Comparison of ENCODE assay signal across 18 cellular contexts in genomic region chr16:17078950-17079631, GRCh38.
"Had no signal": no experiment of that assay in that cellular context is flagged by ENCODE, and none has a peak within 500 bp of the region (broad histone marks: within the 10 kb centered on the region; RNA-seq: fewer than 3 reads in every experiment).

No MANE protein-coding gene starts in this region.

- DNase-seq: activated CD4-positive, alpha-beta memory T cell treated with anti-CD3 and anti-CD28 coated beads, Interleukin-2, amount 10 ng/mL, durations not matched to agents 7 days and 5 days; activated CD4-positive, alpha-beta T cell treated with anti-CD3 and anti-CD28 coated beads for 4 hours; activated effector memory CD4-positive, alpha-beta T cell treated with anti-CD3 and anti-CD28 coated beads, Interleukin-2, amount 50 U/mL, for 16 hours; activated T-cell treated with anti-CD3 and anti-CD28 coated beads, Interleukin-2, amount 50 U/mL, for 4 hours; amniotic stem cell; caudate nucleus; colonic mucosa; esophagus squamous epithelium; hippocampal formation; left ventricle myocardium inferior; naive thymus-derived CD8-positive, alpha-beta T cell; thyroid gland; uterus had no signal

- FAIRE-seq: keratinocyte had no signal

- H3K4me3 ChIP-seq: colonic mucosa, esophagus squamous epithelium, left ventricle myocardium inferior, thyroid gland, uterus had no signal

- H3K4me3 Mint-ChIP-seq: activated CD4-positive, alpha-beta memory T cell treated with anti-CD3 and anti-CD28 coated beads, Interleukin-2, amount 10 ng/mL, durations not matched to agents 7 days and 5 days; activated naive CD8-positive, alpha-beta T cell; activated T-cell treated with anti-CD3 and anti-CD28 coated beads, Interleukin-2, amount 50 U/mL, for 4 hours; naive thymus-derived CD8-positive, alpha-beta T cell; stimulated activated effector memory CD8-positive, alpha-beta T cell treated with anti-CD3 and anti-CD28 coated beads, Interleukin-12 subunit alpha, Interleukin-12 subunit beta, amount 100 ng/mL, for 72 hours had no signal

- H3K9me3 ChIP-seq: colonic mucosa, esophagus squamous epithelium, left ventricle myocardium inferior, neutrophil, thyroid gland, uterus had no signal

- H3K27ac Mint-ChIP-seq: activated CD4-positive, alpha-beta memory T cell treated with anti-CD3 and anti-CD28 coated beads, Interleukin-2, amount 10 ng/mL, durations not matched to agents 7 days and 5 days; activated naive CD8-positive, alpha-beta T cell; stimulated activated effector memory CD8-positive, alpha-beta T cell treated with anti-CD3 and anti-CD28 coated beads, Interleukin-12 subunit alpha, Interleukin-12 subunit beta, amount 100 ng/mL, for 72 hours had no signal

- H3K27me3 ChIP-seq: colonic mucosa, thyroid gland, uterus had no signal

- H3K36me3 Mint-ChIP-seq: activated naive CD8-positive, alpha-beta T cell; naive thymus-derived CD8-positive, alpha-beta T cell; stimulated activated effector memory CD8-positive, alpha-beta T cell treated with anti-CD3 and anti-CD28 coated beads, Interleukin-12 subunit alpha, Interleukin-12 subunit beta, amount 100 ng/mL, for 72 hours had no signal

- H3K27me3 Mint-ChIP-seq: activated naive CD8-positive, alpha-beta T cell; naive thymus-derived CD8-positive, alpha-beta T cell had no signal

- H3K9me3 Mint-ChIP-seq: activated CD4-positive, alpha-beta memory T cell treated with anti-CD3 and anti-CD28 coated beads, Interleukin-2, amount 10 ng/mL, durations not matched to agents 7 days and 5 days; activated T-cell treated with anti-CD3 and anti-CD28 coated beads, Interleukin-2, amount 50 U/mL, for 4 hours; naive thymus-derived CD8-positive, alpha-beta T cell; stimulated activated effector memory CD8-positive, alpha-beta T cell treated with anti-CD3 and anti-CD28 coated beads, Interleukin-12 subunit alpha, Interleukin-12 subunit beta, amount 100 ng/mL, for 72 hours had no signal

- H3K4me1 Mint-ChIP-seq: activated CD4-positive, alpha-beta memory T cell treated with anti-CD3 and anti-CD28 coated beads, Interleukin-2, amount 10 ng/mL, durations not matched to agents 7 days and 5 days; naive thymus-derived CD8-positive, alpha-beta T cell; stimulated activated effector memory CD8-positive, alpha-beta T cell treated with anti-CD3 and anti-CD28 coated beads, Interleukin-12 subunit alpha, Interleukin-12 subunit beta, amount 100 ng/mL, for 72 hours had no signal

- H3K27ac ChIP-seq: colonic mucosa, esophagus squamous epithelium, left ventricle myocardium inferior, neutrophil, parathyroid adenoma, thyroid gland, uterus had no signal

- ATAC-seq: activated T-cell treated with anti-CD3 and anti-CD28 coated beads, Interleukin-2, amount 50 U/mL, for 4 hours; naive thymus-derived CD8-positive, alpha-beta T cell; stimulated activated effector memory CD8-positive, alpha-beta T cell treated with anti-CD3 and anti-CD28 coated beads, Interleukin-12 subunit alpha, Interleukin-12 subunit beta, amount 100 ng/mL, for 72 hours had no signal
